8 cellular contexts compared by ENCODE assay signal in genomic region chr5:131488463-131488862, GRCh38.
A peak's percentile ranks its signal among the peaks of the same experiment; 100 is the strongest.
DNase-seq lines count a peak whose midpoint lies in the region; ATAC-seq lines count a peak whose summit lies in the region.

No MANE protein-coding gene starts in this region.

- peak; percentile 11 for DNase-seq in SIG-M5 (lab: John Stamatoyannopoulos, UW)
- peak; percentile 78 for DNase-seq in pons (ENCODE audit: low spot score)
- DNase-seq in putamen (ENCODE audit: low spot score) = no peak
- DNase-seq in activated CD4-positive, alpha-beta T cell treated with anti-CD3 and anti-CD28 coated beads for 4 hours = no peak
- DNase-seq in iPS-NIHi11 (ENCODE audit: low spot score) = no peak
- no peak for DNase-seq in NCI-H2029 treated with DMSO at 0.1 percent for 48 hours (lab: John Stamatoyannopoulos, UW)

- ATAC-seq in GM19025 (IDR thresholded peaks at IDR 0.05; ENCODE audit: low read depth, unreplicated experiment) (peak; percentile 82), HG02870 (IDR thresholded peaks at IDR 0.05; ENCODE audit: unreplicated experiment) (peak; percentile 90)

Comparison
In these comparisons a context has a peak if more than half of its experiments do, and no peak if none do; other contexts are left out.
1. DNase-seq: peak in SIG-M5 (single experiment) and pons (single experiment); none in putamen (single experiment), activated CD4-positive, alpha-beta T cell treated with anti-CD3 and anti-CD28 coated beads for 4 hours (0 of 2), iPS-NIHi11 (single experiment) and NCI-H2029 treated with DMSO at 0.1 percent for 48 hours (single experiment).